In the genomic region with DNA sequence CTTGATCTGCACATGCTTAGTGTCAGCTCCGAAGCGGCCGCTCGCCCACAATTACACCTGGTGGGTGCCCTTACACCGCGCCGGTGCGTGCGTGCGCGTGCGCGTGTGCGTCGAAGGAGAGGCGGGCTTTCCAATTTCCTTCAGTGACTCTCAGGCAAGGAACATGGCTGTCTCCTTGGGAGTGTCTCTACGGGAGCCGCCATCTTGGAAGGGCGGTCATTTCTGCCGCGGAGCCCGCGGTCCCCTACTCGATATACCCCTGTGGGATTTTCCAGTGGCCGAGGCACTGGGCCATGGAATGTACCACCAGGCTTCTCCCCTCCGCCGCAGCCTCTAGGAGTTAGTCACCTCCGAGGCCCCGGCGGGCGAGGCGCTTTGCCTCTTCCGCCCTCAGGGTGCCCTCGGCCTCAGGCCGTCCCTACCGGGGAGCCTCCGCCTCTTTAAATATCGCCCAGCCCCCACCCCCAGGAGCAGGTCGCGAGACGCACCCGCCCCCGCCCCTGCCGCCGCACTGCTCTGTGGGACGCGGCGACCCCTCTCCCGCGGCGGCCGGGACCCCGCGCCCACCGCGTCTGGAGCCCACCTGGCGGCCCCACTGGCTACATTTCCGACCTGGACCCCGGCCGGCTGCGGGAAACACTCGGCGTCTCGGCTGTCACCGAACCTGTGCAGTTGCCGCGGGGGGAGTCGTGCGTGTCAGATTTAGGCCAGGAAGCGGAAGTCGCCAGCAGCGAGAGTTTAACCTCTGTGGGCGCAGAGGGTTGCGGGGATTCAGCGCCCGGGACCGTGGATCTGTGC, we compare ENCODE assay signal across 8 cellular contexts. TPM values are rescaled to one million over a fixed set of nuclear protein-coding genes. Genes with fewer than 3 reads are reported as not detected.
DNase-seq lines count a peak whose midpoint lies in the region; ATAC-seq and TF ChIP-seq lines count a peak whose summit lies in the region.

A gene (minus strand): TSS at position 711 of the 798 bp plus-strand sequence. CDS start 15,741 bp downstream, outside the sequence.

- no peaks in the 10 kb centered on the region for H3K9me3 Mint-ChIP-seq in activated CD4-positive, alpha-beta T cell treated with anti-CD3 and anti-CD28 coated beads, Interleukin-2, amount 10 ng/mL, durations not matched to agents 24 days and 14 days

- H3K36me3 Mint-ChIP-seq in activated CD4-positive, alpha-beta T cell treated with anti-CD3 and anti-CD28 coated beads, Interleukin-2, amount 10 ng/mL, durations not matched to agents 24 days and 14 days (ENCODE audit: low read depth) = peaks cover 7% of the 10 kb centered on the region

- DNase-seq in NCI-H526 (lab: John Stamatoyannopoulos, UW) (peak; percentile 87 to 94), coronary artery (ENCODE audit: low spot score) (peak; percentile 79), left lung (peak; percentile 73 to 85)
- peak; percentile 90 for DNase-seq in activated CD4-positive, alpha-beta T cell treated with anti-CD3 and anti-CD28 coated beads, Interleukin-2, amount 10 ng/mL, durations not matched to agents 24 days and 14 days
- DNase-seq in stimulated activated CD4-positive, alpha-beta T cell treated with anti-CD3 and anti-CD28 coated beads, Interleukin-2, amount 100 ng/mL, for 4 hours (ENCODE audit: low read depth) = peak; percentile 72

- H3K27me3 Mint-ChIP-seq in activated CD4-positive, alpha-beta T cell treated with anti-CD3 and anti-CD28 coated beads, Interleukin-2, amount 10 ng/mL, durations not matched to agents 24 days and 14 days = no peaks in the 10 kb centered on the region

- H3K4me3 ChIP-seq in BLaER1 = peak within 1 kb of the TSS; percentile 71
- H3K4me3 ChIP-seq in coronary artery = peak within 1 kb of the TSS; percentile 84
- peak within 1 kb of the TSS; percentile 49 to 58 for H3K4me3 ChIP-seq in left lung

- H3K27ac Mint-ChIP-seq in activated CD4-positive, alpha-beta T cell treated with anti-CD3 and anti-CD28 coated beads, Interleukin-2, amount 10 ng/mL, durations not matched to agents 24 days and 14 days = peak within 1 kb of the TSS; percentile 90

- peak within 1 kb of the TSS; percentile 84 for H3K4me2 ChIP-seq in BLaER1

- H3K9ac ChIP-seq in BLaER1 = peak within 1 kb of the TSS; percentile 85

- TF ChIP-seq CTCF in coronary artery (IDR thresholded peaks at IDR 0.05) (no peak), left lung (IDR thresholded peaks at IDR 0.05) (no peak)

- H3K27ac ChIP-seq in BLaER1 = peak within 1 kb of the TSS; percentile 90
- H3K27ac ChIP-seq in coronary artery = peak within 1 kb of the TSS; percentile 87 to 96
- H3K27ac ChIP-seq in left lung = peak within 1 kb of the TSS; percentile 92 to 94

- H3K27me3 ChIP-seq in BLaER1 (peaks cover 20% of the 10 kb centered on the region), left lung (no peaks in the 10 kb centered on the region)

- H3K4me3 Mint-ChIP-seq in activated CD4-positive, alpha-beta T cell treated with anti-CD3 and anti-CD28 coated beads, Interleukin-2, amount 10 ng/mL, durations not matched to agents 24 days and 14 days = peak within 1 kb of the TSS; percentile 97

- no peaks in the 10 kb centered on the region for H3K9me3 ChIP-seq in BLaER1
- H3K9me3 ChIP-seq in left lung = no peaks in the 10 kb centered on the region

- H4K20me1 ChIP-seq in BLaER1 = no peaks in the 10 kb centered on the region

- peaks cover 17% of the 10 kb centered on the region for H3K4me1 Mint-ChIP-seq in activated CD4-positive, alpha-beta T cell treated with anti-CD3 and anti-CD28 coated beads, Interleukin-2, amount 10 ng/mL, durations not matched to agents 24 days and 14 days

- intact Hi-C loops in activated CD4-positive, alpha-beta T cell treated with anti-CD3 and anti-CD28 coated beads, Interleukin-2, amount 10 ng/mL, durations not matched to agents 24 days and 14 days (cut with micrococcal nuclease) = loop anchor here (1.0 to 5.0 kb wide), 6 partner anchors 40 to 338 kb away; a partner anchor contains a TSS
- intact Hi-C loops in left lung (cut with DNase I) = no loop called here

- peak; percentile 84 for ATAC-seq in GM19351 (IDR thresholded peaks at IDR 0.05; ENCODE audit: unreplicated experiment)
- peak; percentile 58 for ATAC-seq in HG03520 (IDR thresholded peaks at IDR 0.05; ENCODE audit: unreplicated experiment)
- peak; percentile 93 for ATAC-seq in left lung

- H3K36me3 ChIP-seq in BLaER1 = no peaks in the 10 kb centered on the region
- H3K36me3 ChIP-seq in left lung = no peaks in the 10 kb centered on the region

- H3K4me1 ChIP-seq in BLaER1 (peaks cover 20% of the 10 kb centered on the region), left lung (peaks cover 0 to 8% of the 10 kb centered on the region in 2 donors)

RNA-seq across cellular contexts. Expression of the gene that starts here (rescaled TPM):
- 10.0 and 10.5 TPM in 2 replicates for total RNA-seq in activated CD4-positive, alpha-beta T cell treated with anti-CD3 and anti-CD28 coated beads, Interleukin-2, amount 10 ng/mL, durations not matched to agents 24 days and 14 days
- 10 to 100 TPM in 1 of 2 donors, 1 to 10 TPM in 1; 8.1 to 10.7 TPM for total RNA-seq in left lung

Comparison
In these comparisons a context has a peak if more than half of its experiments do, and no peak if none do; other contexts are left out.
1. Peak in every context shown above with its lines: DNase-seq, ATAC-seq, H3K4me3 ChIP-seq and H3K27ac ChIP-seq.